In the genomic region with DNA sequence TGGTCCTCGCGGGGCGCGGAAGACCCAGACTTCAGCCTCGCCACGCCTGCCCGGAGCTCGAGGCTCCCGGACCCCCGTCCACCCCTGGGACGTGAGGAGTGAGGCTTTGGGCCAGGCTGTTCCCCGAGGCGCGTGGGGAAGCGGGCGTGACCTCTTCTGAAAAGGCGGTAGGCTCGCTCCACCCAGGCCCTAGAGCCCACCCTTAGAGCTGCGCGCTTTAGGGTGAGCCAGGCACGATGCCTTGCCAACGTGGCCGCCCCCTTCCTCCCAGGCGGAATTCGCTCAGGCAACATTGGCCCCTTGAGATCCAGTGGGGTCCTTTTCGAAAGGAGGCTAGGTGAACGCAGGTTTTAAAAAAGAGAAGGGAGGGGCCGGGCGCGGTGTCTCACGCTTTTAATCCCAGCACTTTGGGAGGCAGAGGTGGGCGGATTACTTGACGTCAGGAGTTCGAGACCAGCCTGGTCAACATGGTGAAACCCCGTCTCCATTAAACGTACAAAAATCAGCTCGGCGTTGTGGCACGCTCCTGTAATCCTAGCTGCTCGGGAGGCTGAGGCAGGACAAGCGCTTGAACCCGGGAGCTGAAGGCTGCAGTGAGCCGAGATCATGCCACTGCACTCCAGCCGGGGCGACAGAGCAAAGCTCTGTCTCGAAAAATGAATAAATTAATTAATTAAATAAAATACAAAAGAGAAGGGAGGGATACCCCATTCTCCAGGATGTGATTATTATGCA, we compare ENCODE assay signal across 1 cellular context.
TF ChIP-seq lines count a peak whose summit lies in the region.

No MANE protein-coding gene starts in this region.

TF ChIP-seq in WTC11, 78 proteins besides CTCF, POLR2A, EP300 and RAD21 (continued from another document and continues in another):
- TF ChIP-seq E2F4 (CRISPR knock-in tag; IDR thresholded peaks at IDR 0.05; ENCODE audit: borderline replicate concordance, low read depth) (no peak), MYBL2 (CRISPR knock-in tag; IDR thresholded peaks at IDR 0.05) (no peak), HMGA2 (CRISPR knock-in tag; IDR thresholded peaks at IDR 0.05) (no peak), SMAD3 (CRISPR knock-in tag; IDR thresholded peaks at IDR 0.05; ENCODE audit: borderline replicate concordance) (peak; percentile 63), SP1 (CRISPR knock-in tag; conservative IDR thresholded peaks at IDR 0.05) (no peak), TP53 (CRISPR knock-in tag; IDR thresholded peaks at IDR 0.05) (peak; percentile 67; the same call in 1 of the 2 replicates), ESRRA (CRISPR knock-in tag; IDR thresholded peaks at IDR 0.05; ENCODE audit: borderline replicate concordance) (0 out of 2 replicates have a peak, but pooled peaks have one; percentile 22), ZNF121 (CRISPR knock-in tag; IDR thresholded peaks at IDR 0.05) (no peak), ZNF138 (CRISPR knock-in tag; conservative IDR thresholded peaks at IDR 0.05) (no peak), NFYB (CRISPR knock-in tag; conservative IDR thresholded peaks at IDR 0.05; ENCODE audit: low read depth) (no peak), ZNF671 (CRISPR knock-in tag; IDR thresholded peaks at IDR 0.05) (no peak), SOX15 (CRISPR knock-in tag; IDR thresholded peaks at IDR 0.05) (no peak), E2F5 (CRISPR knock-in tag; IDR thresholded peaks at IDR 0.05) (no peak), ETV6 (CRISPR knock-in tag; IDR thresholded peaks at IDR 0.05) (no peak; the same call in 1 of the 2 replicates), ZNF232 (CRISPR knock-in tag; IDR thresholded peaks at IDR 0.05) (no peak), NR3C1 (CRISPR knock-in tag; conservative IDR thresholded peaks at IDR 0.05; ENCODE audit: low read depth) (no peak), HMGXB4 (CRISPR knock-in tag; IDR thresholded peaks at IDR 0.05) (no peak), ZNF396 (CRISPR knock-in tag; IDR thresholded peaks at IDR 0.05; ENCODE audit: borderline replicate concordance) (no peak), KAT7 (CRISPR knock-in tag; IDR thresholded peaks at IDR 0.05; ENCODE audit: borderline replicate concordance) (0 out of 2 replicates have a peak, but pooled peaks have one; percentile 40), ATF6 (CRISPR knock-in tag; IDR thresholded peaks at IDR 0.05) (no peak), RORB (CRISPR knock-in tag; IDR thresholded peaks at IDR 0.05) (no peak)
- TF ChIP-seq, protein P1, sequence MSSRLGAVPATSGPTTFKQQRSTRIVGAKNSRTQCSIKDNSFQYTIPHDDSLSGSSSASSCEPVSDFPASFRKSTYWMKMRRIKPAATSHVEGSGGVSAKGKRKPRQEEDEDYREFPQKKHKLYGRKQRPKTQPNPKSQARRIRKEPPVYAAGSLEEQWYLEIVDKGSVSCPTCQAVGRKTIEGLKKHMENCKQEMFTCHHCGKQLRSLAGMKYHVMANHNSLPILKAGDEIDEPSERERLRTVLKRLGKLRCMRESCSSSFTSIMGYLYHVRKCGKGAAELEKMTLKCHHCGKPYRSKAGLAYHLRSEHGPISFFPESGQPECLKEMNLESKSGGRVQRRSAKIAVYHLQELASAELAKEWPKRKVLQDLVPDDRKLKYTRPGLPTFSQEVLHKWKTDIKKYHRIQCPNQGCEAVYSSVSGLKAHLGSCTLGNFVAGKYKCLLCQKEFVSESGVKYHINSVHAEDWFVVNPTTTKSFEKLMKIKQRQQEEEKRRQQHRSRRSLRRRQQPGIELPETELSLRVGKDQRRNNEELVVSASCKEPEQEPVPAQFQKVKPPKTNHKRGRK (CRISPR knock-in tag; IDR thresholded peaks at IDR 0.05; ENCODE audit: borderline replicate concordance), result no peak
- TF ChIP-seq, protein P2, sequence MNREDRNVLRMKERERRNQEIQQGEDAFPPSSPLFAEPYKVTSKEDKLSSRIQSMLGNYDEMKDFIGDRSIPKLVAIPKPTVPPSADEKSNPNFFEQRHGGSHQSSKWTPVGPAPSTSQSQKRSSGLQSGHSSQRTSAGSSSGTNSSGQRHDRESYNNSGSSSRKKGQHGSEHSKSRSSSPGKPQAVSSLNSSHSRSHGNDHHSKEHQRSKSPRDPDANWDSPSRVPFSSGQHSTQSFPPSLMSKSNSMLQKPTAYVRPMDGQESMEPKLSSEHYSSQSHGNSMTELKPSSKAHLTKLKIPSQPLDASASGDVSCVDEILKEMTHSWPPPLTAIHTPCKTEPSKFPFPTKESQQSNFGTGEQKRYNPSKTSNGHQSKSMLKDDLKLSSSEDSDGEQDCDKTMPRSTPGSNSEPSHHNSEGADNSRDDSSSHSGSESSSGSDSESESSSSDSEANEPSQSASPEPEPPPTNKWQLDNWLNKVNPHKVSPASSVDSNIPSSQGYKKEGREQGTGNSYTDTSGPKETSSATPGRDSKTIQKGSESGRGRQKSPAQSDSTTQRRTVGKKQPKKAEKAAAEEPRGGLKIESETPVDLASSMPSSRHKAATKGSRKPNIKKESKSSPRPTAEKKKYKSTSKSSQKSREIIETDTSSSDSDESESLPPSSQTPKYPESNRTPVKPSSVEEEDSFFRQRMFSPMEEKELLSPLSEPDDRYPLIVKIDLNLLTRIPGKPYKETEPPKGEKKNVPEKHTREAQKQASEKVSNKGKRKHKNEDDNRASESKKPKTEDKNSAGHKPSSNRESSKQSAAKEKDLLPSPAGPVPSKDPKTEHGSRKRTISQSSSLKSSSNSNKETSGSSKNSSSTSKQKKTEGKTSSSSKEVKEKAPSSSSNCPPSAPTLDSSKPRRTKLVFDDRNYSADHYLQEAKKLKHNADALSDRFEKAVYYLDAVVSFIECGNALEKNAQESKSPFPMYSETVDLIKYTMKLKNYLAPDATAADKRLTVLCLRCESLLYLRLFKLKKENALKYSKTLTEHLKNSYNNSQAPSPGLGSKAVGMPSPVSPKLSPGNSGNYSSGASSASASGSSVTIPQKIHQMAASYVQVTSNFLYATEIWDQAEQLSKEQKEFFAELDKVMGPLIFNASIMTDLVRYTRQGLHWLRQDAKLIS (CRISPR knock-in tag; IDR thresholded peaks at IDR 0.05; ENCODE audit: borderline replicate concordance), result peak; percentile 18; the same call in 1 of the 2 replicates
- TF ChIP-seq, protein P3, sequence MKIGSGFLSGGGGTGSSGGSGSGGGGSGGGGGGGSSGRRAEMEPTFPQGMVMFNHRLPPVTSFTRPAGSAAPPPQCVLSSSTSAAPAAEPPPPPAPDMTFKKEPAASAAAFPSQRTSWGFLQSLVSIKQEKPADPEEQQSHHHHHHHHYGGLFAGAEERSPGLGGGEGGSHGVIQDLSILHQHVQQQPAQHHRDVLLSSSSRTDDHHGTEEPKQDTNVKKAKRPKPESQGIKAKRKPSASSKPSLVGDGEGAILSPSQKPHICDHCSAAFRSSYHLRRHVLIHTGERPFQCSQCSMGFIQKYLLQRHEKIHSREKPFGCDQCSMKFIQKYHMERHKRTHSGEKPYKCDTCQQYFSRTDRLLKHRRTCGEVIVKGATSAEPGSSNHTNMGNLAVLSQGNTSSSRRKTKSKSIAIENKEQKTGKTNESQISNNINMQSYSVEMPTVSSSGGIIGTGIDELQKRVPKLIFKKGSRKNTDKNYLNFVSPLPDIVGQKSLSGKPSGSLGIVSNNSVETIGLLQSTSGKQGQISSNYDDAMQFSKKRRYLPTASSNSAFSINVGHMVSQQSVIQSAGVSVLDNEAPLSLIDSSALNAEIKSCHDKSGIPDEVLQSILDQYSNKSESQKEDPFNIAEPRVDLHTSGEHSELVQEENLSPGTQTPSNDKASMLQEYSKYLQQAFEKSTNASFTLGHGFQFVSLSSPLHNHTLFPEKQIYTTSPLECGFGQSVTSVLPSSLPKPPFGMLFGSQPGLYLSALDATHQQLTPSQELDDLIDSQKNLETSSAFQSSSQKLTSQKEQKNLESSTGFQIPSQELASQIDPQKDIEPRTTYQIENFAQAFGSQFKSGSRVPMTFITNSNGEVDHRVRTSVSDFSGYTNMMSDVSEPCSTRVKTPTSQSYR (CRISPR knock-in tag; IDR thresholded peaks at IDR 0.05), result 0 out of 2 replicates have a peak, but pooled peaks have one; percentile 3
- TF ChIP-seq, protein P4, sequence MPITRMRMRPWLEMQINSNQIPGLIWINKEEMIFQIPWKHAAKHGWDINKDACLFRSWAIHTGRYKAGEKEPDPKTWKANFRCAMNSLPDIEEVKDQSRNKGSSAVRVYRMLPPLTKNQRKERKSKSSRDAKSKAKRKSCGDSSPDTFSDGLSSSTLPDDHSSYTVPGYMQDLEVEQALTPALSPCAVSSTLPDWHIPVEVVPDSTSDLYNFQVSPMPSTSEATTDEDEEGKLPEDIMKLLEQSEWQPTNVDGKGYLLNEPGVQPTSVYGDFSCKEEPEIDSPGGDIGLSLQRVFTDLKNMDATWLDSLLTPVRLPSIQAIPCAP (CRISPR knock-in tag; IDR thresholded peaks at IDR 0.05), result peak; percentile 89; the same call in 1 of the 2 replicates
- TF ChIP-seq, protein P5, sequence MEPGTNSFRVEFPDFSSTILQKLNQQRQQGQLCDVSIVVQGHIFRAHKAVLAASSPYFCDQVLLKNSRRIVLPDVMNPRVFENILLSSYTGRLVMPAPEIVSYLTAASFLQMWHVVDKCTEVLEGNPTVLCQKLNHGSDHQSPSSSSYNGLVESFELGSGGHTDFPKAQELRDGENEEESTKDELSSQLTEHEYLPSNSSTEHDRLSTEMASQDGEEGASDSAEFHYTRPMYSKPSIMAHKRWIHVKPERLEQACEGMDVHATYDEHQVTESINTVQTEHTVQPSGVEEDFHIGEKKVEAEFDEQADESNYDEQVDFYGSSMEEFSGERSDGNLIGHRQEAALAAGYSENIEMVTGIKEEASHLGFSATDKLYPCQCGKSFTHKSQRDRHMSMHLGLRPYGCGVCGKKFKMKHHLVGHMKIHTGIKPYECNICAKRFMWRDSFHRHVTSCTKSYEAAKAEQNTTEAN (CRISPR knock-in tag; IDR thresholded peaks at IDR 0.05), result 0 out of 2 replicates have a peak, but pooled peaks have one; percentile 48
- TF ChIP-seq, protein P6, sequence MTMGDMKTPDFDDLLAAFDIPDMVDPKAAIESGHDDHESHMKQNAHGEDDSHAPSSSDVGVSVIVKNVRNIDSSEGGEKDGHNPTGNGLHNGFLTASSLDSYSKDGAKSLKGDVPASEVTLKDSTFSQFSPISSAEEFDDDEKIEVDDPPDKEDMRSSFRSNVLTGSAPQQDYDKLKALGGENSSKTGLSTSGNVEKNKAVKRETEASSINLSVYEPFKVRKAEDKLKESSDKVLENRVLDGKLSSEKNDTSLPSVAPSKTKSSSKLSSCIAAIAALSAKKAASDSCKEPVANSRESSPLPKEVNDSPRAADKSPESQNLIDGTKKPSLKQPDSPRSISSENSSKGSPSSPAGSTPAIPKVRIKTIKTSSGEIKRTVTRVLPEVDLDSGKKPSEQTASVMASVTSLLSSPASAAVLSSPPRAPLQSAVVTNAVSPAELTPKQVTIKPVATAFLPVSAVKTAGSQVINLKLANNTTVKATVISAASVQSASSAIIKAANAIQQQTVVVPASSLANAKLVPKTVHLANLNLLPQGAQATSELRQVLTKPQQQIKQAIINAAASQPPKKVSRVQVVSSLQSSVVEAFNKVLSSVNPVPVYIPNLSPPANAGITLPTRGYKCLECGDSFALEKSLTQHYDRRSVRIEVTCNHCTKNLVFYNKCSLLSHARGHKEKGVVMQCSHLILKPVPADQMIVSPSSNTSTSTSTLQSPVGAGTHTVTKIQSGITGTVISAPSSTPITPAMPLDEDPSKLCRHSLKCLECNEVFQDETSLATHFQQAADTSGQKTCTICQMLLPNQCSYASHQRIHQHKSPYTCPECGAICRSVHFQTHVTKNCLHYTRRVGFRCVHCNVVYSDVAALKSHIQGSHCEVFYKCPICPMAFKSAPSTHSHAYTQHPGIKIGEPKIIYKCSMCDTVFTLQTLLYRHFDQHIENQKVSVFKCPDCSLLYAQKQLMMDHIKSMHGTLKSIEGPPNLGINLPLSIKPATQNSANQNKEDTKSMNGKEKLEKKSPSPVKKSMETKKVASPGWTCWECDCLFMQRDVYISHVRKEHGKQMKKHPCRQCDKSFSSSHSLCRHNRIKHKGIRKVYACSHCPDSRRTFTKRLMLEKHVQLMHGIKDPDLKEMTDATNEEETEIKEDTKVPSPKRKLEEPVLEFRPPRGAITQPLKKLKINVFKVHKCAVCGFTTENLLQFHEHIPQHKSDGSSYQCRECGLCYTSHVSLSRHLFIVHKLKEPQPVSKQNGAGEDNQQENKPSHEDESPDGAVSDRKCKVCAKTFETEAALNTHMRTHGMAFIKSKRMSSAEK (CRISPR knock-in tag; IDR thresholded peaks at IDR 0.05; ENCODE audit: borderline replicate concordance), result no peak
